10 cellular contexts compared by ENCODE assay signal in genomic region chr2:64179582-64180321, GRCh38. TPM values are rescaled to one million over a fixed set of nuclear protein-coding genes. Genes with fewer than 3 reads are reported as not detected.
DNase-seq lines count a peak whose midpoint lies in the region; ATAC-seq and TF ChIP-seq lines count a peak whose summit lies in the region.
"Had no signal": no experiment of that assay in that cellular context is flagged by ENCODE, and none has a peak within 500 bp of the region (broad histone marks: within the 10 kb centered on the region; RNA-seq: fewer than 3 reads in every experiment).

No MANE protein-coding gene starts in this region.

- no peaks in the 10 kb centered on the region for H3K36me3 ChIP-seq in tibial artery
- H3K36me3 ChIP-seq: esophagus muscularis mucosa had no signal

- no peak for TF ChIP-seq CTCF in tibial artery (IDR thresholded peaks at IDR 0.05)

- POLR2A ChIA-PET in activated CD4-positive, alpha-beta T cell treated with anti-CD3 and anti-CD28 coated beads for 36 hours (lab: Charles Lee), result interaction anchor here (0.6 kb wide), 1 partner anchor 288 kb away, joined by 3 read pairs; no protein-coding TSS in a partner anchor

- ATAC-seq in activated CD4-positive, alpha-beta T cell treated with anti-CD3 and anti-CD28 coated beads for 36 hours, result peak; percentile 90
- peak; percentile 88 for ATAC-seq in HG02852 (IDR thresholded peaks at IDR 0.05; ENCODE audit: unreplicated experiment)
- ATAC-seq in stimulated activated naive B cell treated with anti-CD40 and anti-IgM and Interleukin-4, amounts not matched to agents 10 μg/mL and 1 μg/mL and 100 μg/mL, for 72 hours (replicated peaks), result peak; percentile 90 to 99

- peaks cover 0 to 9% (median 2%) of the 10 kb centered on the region in 4 donors for H3K4me1 ChIP-seq in tibial artery
- H3K4me1 ChIP-seq: esophagus muscularis mucosa had no signal

- H3K27me3 Mint-ChIP-seq in activated CD4-positive, alpha-beta T cell treated with anti-CD3 and anti-CD28 coated beads for 36 hours, result no peaks in the 10 kb centered on the region
- H3K27me3 Mint-ChIP-seq in stimulated activated naive B cell treated with anti-CD40 and anti-IgM and Interleukin-4, amounts not matched to agents 10 μg/mL and 1 μg/mL and 100 μg/mL, for 72 hours, result peaks cover 10 to 12% of the 10 kb centered on the region in 2 donors

- no peak overlapping the region for H3K27ac ChIP-seq in tibial artery
- H3K27ac ChIP-seq: esophagus muscularis mucosa had no signal

- H3K36me3 Mint-ChIP-seq in activated CD4-positive, alpha-beta T cell treated with anti-CD3 and anti-CD28 coated beads for 36 hours (ENCODE audit: low read depth), result no peaks in the 10 kb centered on the region
- H3K36me3 Mint-ChIP-seq in stimulated activated naive B cell treated with anti-CD40 and anti-IgM and Interleukin-4, amounts not matched to agents 10 μg/mL and 1 μg/mL and 100 μg/mL, for 72 hours, result no peaks in the 10 kb centered on the region

- intact Hi-C loops in activated CD4-positive, alpha-beta T cell treated with anti-CD3 and anti-CD28 coated beads for 36 hours (cut with DNase I, micrococcal nuclease), result no loop called here
- intact Hi-C loops in tibial artery (cut with DNase I; ENCODE audit: low total_unique reads), result no loop called here

- no peaks in the 10 kb centered on the region for H3K9me3 Mint-ChIP-seq in activated CD4-positive, alpha-beta T cell treated with anti-CD3 and anti-CD28 coated beads for 36 hours (ENCODE audit: low read depth)
- no peaks in the 10 kb centered on the region for H3K9me3 Mint-ChIP-seq in stimulated activated naive B cell treated with anti-CD40 and anti-IgM and Interleukin-4, amounts not matched to agents 10 μg/mL and 1 μg/mL and 100 μg/mL, for 72 hours
- H3K9me3 Mint-ChIP-seq: activated T-helper 2 cell treated with anti-CD3 and anti-CD28 coated beads, Interferon-gamma antibody, Interleukin-2, Interleukin-4, amounts not matched to agents 10 μg/mL and 5 μg/mL and 100 μg/mL, durations not matched to agents 14 hours and 24 hours and 36 hours had no signal

- no peak for DNase-seq in activated CD4-positive, alpha-beta T cell treated with anti-CD3 and anti-CD28 coated beads for 36 hours
- no peak for DNase-seq in activated CD4-positive, alpha-beta T cell treated with anti-CD3 and anti-CD28 coated beads for 48 hours
- peak; percentile 44 for DNase-seq in SK-N-DZ (ENCODE audit: low spot score)
- DNase-seq in stimulated activated naive B cell treated with anti-CD40 and anti-IgM and Interleukin-4, amounts not matched to agents 10 μg/mL and 1 μg/mL and 100 μg/mL, for 72 hours, result no peak
- DNase-seq in NCI-H1694 treated with DMSO at 0.1 percent for 48 hours (lab: John Stamatoyannopoulos, UW), result no peak
- no peak for DNase-seq in activated gamma-delta T cell treated with Interleukin-2 at 50 U/mL for 16 hours
- no peak for DNase-seq in tibial artery

- H3K4me1 Mint-ChIP-seq in activated CD4-positive, alpha-beta T cell treated with anti-CD3 and anti-CD28 coated beads for 36 hours, result peaks cover 14% of the 10 kb centered on the region
- H3K4me1 Mint-ChIP-seq in stimulated activated naive B cell treated with anti-CD40 and anti-IgM and Interleukin-4, amounts not matched to agents 10 μg/mL and 1 μg/mL and 100 μg/mL, for 72 hours, result peaks cover 9 to 13% of the 10 kb centered on the region in 2 donors

- H3K27ac Mint-ChIP-seq in activated CD4-positive, alpha-beta T cell treated with anti-CD3 and anti-CD28 coated beads for 36 hours, result peak overlapping the region; percentile 4
- H3K27ac Mint-ChIP-seq in stimulated activated naive B cell treated with anti-CD40 and anti-IgM and Interleukin-4, amounts not matched to agents 10 μg/mL and 1 μg/mL and 100 μg/mL, for 72 hours, result peak overlapping the region; percentile 88
- H3K27ac Mint-ChIP-seq: activated T-helper 2 cell treated with anti-CD3 and anti-CD28 coated beads, Interferon-gamma antibody, Interleukin-2, Interleukin-4, amounts not matched to agents 10 μg/mL and 5 μg/mL and 100 μg/mL, durations not matched to agents 14 hours and 24 hours and 36 hours had no signal

- no peak overlapping the region for H3K4me3 Mint-ChIP-seq in activated CD4-positive, alpha-beta T cell treated with anti-CD3 and anti-CD28 coated beads for 36 hours
- H3K4me3 Mint-ChIP-seq in stimulated activated naive B cell treated with anti-CD40 and anti-IgM and Interleukin-4, amounts not matched to agents 10 μg/mL and 1 μg/mL and 100 μg/mL, for 72 hours, result no peak overlapping the region

- CTCF ChIA-PET in activated CD4-positive, alpha-beta T cell treated with anti-CD3 and anti-CD28 coated beads for 36 hours (lab: Charles Lee), result interaction anchor here (0.6 to 1.1 kb wide), 4 partner anchors 40 to 148 kb away, joined by 3 read pairs; no protein-coding TSS in a partner anchor

- H3K9me3 ChIP-seq in tibial artery, result no peaks in the 10 kb centered on the region
- H3K9me3 ChIP-seq: esophagus muscularis mucosa had no signal

- H3K4me3 ChIP-seq in tibial artery, result no peak overlapping the region
- H3K4me3 ChIP-seq: esophagus muscularis mucosa had no signal

- no peaks in the 10 kb centered on the region for H3K27me3 ChIP-seq in tibial artery
- H3K27me3 ChIP-seq: esophagus muscularis mucosa had no signal

RNA-seq across cellular contexts. Expression of gene PELI1, which starts 35.5 kb away (rescaled TPM):
- 10 to 100 TPM; 21.3 to 29.7 TPM for total RNA-seq in activated CD4-positive, alpha-beta T cell treated with anti-CD3 and anti-CD28 coated beads for 36 hours
- 22.4 and 28.5 TPM in 2 replicates for polyA plus RNA-seq in SK-N-DZ (2014; cell fraction: cytosol; rRNA removed)
- polyA plus RNA-seq in SK-N-DZ (2014; cell fraction: nucleus; rRNA removed), result 16.0 and 29.4 TPM in 2 replicates
